8 cellular contexts compared by ENCODE assay signal in genomic region chr7:128530855-128531104, GRCh38. TPM values are rescaled to one million over a fixed set of nuclear protein-coding genes. Genes with fewer than 3 reads are reported as not detected.
DNase-seq lines count a peak whose midpoint lies in the region; ATAC-seq and TF ChIP-seq lines count a peak whose summit lies in the region.

No MANE protein-coding gene starts in this region.

- H3K27me3 ChIP-seq in RWPE2 (ENCODE audit: insufficient read depth, poor library complexity, severe bottlenecking) = no peaks in the 10 kb centered on the region
- no peaks in the 10 kb centered on the region for H3K27me3 ChIP-seq in right cardiac atrium (ENCODE audit: control insufficient read depth, insufficient read depth)

- H3K27ac Mint-ChIP-seq in stimulated activated effector memory CD8-positive, alpha-beta T cell treated with anti-CD3 and anti-CD28 coated beads, Interleukin-12 subunit alpha, Interleukin-12 subunit beta, amount 100 ng/mL, for 72 hours = no peak overlapping the region

- peaks cover 7% of the 10 kb centered on the region for H3K36me3 ChIP-seq in RWPE2 (ENCODE audit: low read depth)

- DNase-seq in RWPE2 (ENCODE audit: low spot score) (no peak), right cardiac atrium (no peak), KBM-7 (no peak), MV-4-11 (lab: John Stamatoyannopoulos, UW) (no peak), SKM-1 treated with dmso at 0.1 percent for 144 hours (lab: John Stamatoyannopoulos, UW; ENCODE audit: unreplicated experiment) (no peak)
- DNase-seq in stimulated activated effector memory CD8-positive, alpha-beta T cell treated with anti-CD3 and anti-CD28 coated beads, Interleukin-12 subunit alpha, Interleukin-12 subunit beta, amount 100 ng/mL, for 72 hours (ENCODE audit: low spot score in 2 of 2) = no peak

- intact Hi-C loops in right cardiac atrium (cut with DNase I) = no loop called here

- peak; percentile 20 for ATAC-seq in GM18858 (IDR thresholded peaks at IDR 0.05; ENCODE audit: unreplicated experiment)
- ATAC-seq in RWPE2 (ENCODE audit: low read depth) = no peak
- no peak for ATAC-seq in right cardiac atrium
- no peak for ATAC-seq in stimulated activated effector memory CD8-positive, alpha-beta T cell treated with anti-CD3 and anti-CD28 coated beads, Interleukin-12 subunit alpha, Interleukin-12 subunit beta, amount 100 ng/mL, for 72 hours
- ATAC-seq in HG03039 (IDR thresholded peaks at IDR 0.05; ENCODE audit: unreplicated experiment) = no peak

- TF ChIP-seq CTCF in RWPE2 (IDR thresholded peaks at IDR 0.05; ENCODE audit: poor library complexity, severe bottlenecking) = no peak

- H3K4me1 ChIP-seq in RWPE2 (ENCODE audit: insufficient read depth, poor library complexity, severe bottlenecking) (peaks cover 12% of the 10 kb centered on the region), right cardiac atrium (ENCODE audit: control insufficient read depth, insufficient read depth, low read length) (peaks cover 4% of the 10 kb centered on the region)

- H3K36me3 Mint-ChIP-seq in stimulated activated effector memory CD8-positive, alpha-beta T cell treated with anti-CD3 and anti-CD28 coated beads, Interleukin-12 subunit alpha, Interleukin-12 subunit beta, amount 100 ng/mL, for 72 hours = peaks cover 41% of the 10 kb centered on the region

- H3K27ac ChIP-seq in RWPE2 (ENCODE audit: poor library complexity, severe bottlenecking) (peak overlapping the region; percentile 76), right cardiac atrium (ENCODE audit: low read length) (peak overlapping the region; percentile 100)

- in situ Hi-C loops in KBM-7 (cut with MboI; ENCODE audit: low pct_unique_long_range_greater_than_20kb, low sequenced_read_pairs) = no loop called here

- H3K9me3 ChIP-seq in RWPE2 (ENCODE audit: severe bottlenecking) (no peaks in the 10 kb centered on the region), right cardiac atrium (ENCODE audit: control insufficient read depth, low read length) (no peaks in the 10 kb centered on the region)

- peaks cover 36% of the 10 kb centered on the region for H3K4me1 Mint-ChIP-seq in stimulated activated effector memory CD8-positive, alpha-beta T cell treated with anti-CD3 and anti-CD28 coated beads, Interleukin-12 subunit alpha, Interleukin-12 subunit beta, amount 100 ng/mL, for 72 hours

- peak overlapping the region; percentile 75 for H3K4me3 ChIP-seq in RWPE2 (ENCODE audit: severe bottlenecking)
- peak overlapping the region; percentile 91 for H3K4me3 ChIP-seq in right cardiac atrium (ENCODE audit: low read length)

- no peaks in the 10 kb centered on the region for H3K9me3 Mint-ChIP-seq in stimulated activated effector memory CD8-positive, alpha-beta T cell treated with anti-CD3 and anti-CD28 coated beads, Interleukin-12 subunit alpha, Interleukin-12 subunit beta, amount 100 ng/mL, for 72 hours

- peak overlapping the region; percentile 74 for H3K4me3 Mint-ChIP-seq in stimulated activated effector memory CD8-positive, alpha-beta T cell treated with anti-CD3 and anti-CD28 coated beads, Interleukin-12 subunit alpha, Interleukin-12 subunit beta, amount 100 ng/mL, for 72 hours

- under 1% methylated on average over 38 of the region's 38 CpGs for WGBS in right cardiac atrium

RNA-seq across cellular contexts. Expression of gene METTL2B, which starts 54.2 kb away (rescaled TPM):
- 10 to 100 TPM; 17.6 to 23.1 (median 20.5) TPM for total RNA-seq in right cardiac atrium
- polyA plus RNA-seq in right cardiac atrium = 11.7 TPM
